Comparison of ENCODE assay signal across 17 cellular contexts in the genomic region with DNA sequence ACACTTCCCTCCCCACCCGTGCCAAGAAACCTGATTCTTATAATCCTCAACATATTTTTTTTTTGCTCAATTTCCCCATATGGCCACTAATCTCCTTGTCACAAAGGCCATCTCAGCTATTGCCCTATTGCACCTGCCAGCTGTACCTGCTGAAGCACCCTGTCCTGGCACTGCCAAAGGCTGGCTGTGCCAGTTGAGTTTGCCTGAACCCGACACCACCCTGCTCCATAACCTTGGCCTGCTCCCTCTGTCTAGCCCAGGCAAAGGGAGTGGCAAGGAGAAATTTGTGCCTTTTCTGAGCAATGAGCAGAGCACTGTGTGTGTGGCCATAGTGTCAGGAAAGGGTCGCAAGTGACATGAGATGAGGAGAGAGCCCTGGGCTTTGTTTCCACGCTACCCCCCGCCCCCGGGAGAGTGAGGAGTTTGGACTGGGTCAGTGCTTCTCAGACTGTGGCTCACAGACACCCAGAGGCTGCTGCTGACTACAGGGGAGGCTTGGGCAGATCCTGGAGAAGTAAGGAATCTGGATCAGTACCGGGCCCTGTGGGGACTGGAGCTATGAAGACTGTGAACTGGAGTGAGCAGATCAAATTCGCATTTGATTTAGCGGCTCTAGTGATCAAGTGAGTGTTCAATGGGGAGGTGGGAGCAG.
"Had no signal": no experiment of that assay in that cellular context is flagged by ENCODE, and none has a peak within 500 bp of the region (broad histone marks: within the 10 kb centered on the region; RNA-seq: fewer than 3 reads in every experiment).

No MANE protein-coding gene starts in this region.

- H3K36me3 ChIP-seq: prostate gland, thoracic aorta, uterus had no signal

- H3K9me3 ChIP-seq: prostate gland, thoracic aorta, uterus had no signal

- DNase-seq: activated CD4-positive, alpha-beta T cell treated with anti-CD3 and anti-CD28 coated beads, Interleukin-2, amount 50 U/mL, for 48 hours; activated CD8-positive, alpha-beta memory T cell treated with anti-CD3 and anti-CD28 coated beads, Interleukin-2, amount 10 ng/mL, durations not matched to agents 7 days and 5 days; activated effector memory CD4-positive, alpha-beta T cell treated with Interleukin-2 at 50 U/mL for 16 hours; activated T-cell treated with anti-CD3 and anti-CD28 coated beads, Interleukin-2, amount 50 U/mL, for 24 hours; central memory CD4-positive, alpha-beta T cell; hypothalamus; midbrain; naive B cell; nucleus accumbens; stimulated activated CD4-positive, alpha-beta T cell treated with anti-CD3 and anti-CD28 coated beads, Interleukin-12 subunit alpha, Interleukin-12 subunit beta, amount 100 ng/mL, for 4 hours; stimulated activated CD8-positive, alpha-beta memory T cell treated with anti-CD3 and anti-CD28 coated beads, Interleukin-4, amount 100 ng/mL, for 48 hours; uterus had no signal

- H3K27me3 ChIP-seq: uterus had no signal

- H3K4me1 ChIP-seq: prostate gland, uterus had no signal

- H3K27ac ChIP-seq: prostate gland, thoracic aorta, uterus had no signal

- ATAC-seq: activated CD4-positive, CD25-positive, alpha-beta regulatory T cell treated with anti-CD3 and anti-CD28 coated beads, Interleukin-2, amount 50 U/mL, for 24 hours; activated CD8-positive, alpha-beta memory T cell treated with anti-CD3 and anti-CD28 coated beads, Interleukin-2, amount 10 ng/mL, durations not matched to agents 7 days and 5 days; sciatic nerve had no signal

- H3K4me3 ChIP-seq: lung, prostate gland, thoracic aorta, uterus had no signal
